ENCODE assay signal across 2 cellular contexts in genomic region chr17:76153640-76154039, GRCh38.
TF ChIP-seq lines count a peak whose summit lies in the region.

No MANE protein-coding gene starts in this region.

TF ChIP-seq in Ishikawa, 13 proteins besides CTCF, POLR2A, EP300 and RAD21:
- no peak for TF ChIP-seq CEBPB (IDR thresholded peaks at IDR 0.05)
- TF ChIP-seq EGR1 (IDR thresholded peaks at IDR 0.05) = no peak
- peak; percentile 14; the same call in 1 of the 2 replicates for TF ChIP-seq TEAD4 (IDR thresholded peaks at IDR 0.05)
- TF ChIP-seq YY1 (IDR thresholded peaks at IDR 0.05; ENCODE audit: low read depth) = 0 out of 2 replicates have a peak, but pooled peaks have one; percentile 16

TF ChIP-seq in H1, 55 proteins besides CTCF, POLR2A, EP300 and RAD21:
- TF ChIP-seq MAX (IDR thresholded peaks at IDR 0.05) (no peak), YY1 (IDR thresholded peaks at IDR 0.05; ENCODE audit: low read depth, low read length) (0 out of 2 replicates have a peak, but pooled peaks have one; percentile 33), CHD7 (IDR thresholded peaks at IDR 0.05; ENCODE audit: insufficient replicate concordance, low read length) (no peak), CTBP2 (IDR thresholded peaks at IDR 0.05; ENCODE audit: borderline replicate concordance, insufficient read depth, insufficient read length, low read length) (no peak), HDAC2 (IDR thresholded peaks at IDR 0.05; ENCODE audit: borderline replicate concordance in 1 of 2, low read depth in 2 of 2, low read length in 2 of 2) (no peak), POLR2AphosphoS5 (IDR thresholded peaks at IDR 0.05; ENCODE audit: low read depth, low read length) (no peak), SAP30 (IDR thresholded peaks at IDR 0.05; ENCODE audit: insufficient read depth, insufficient replicate concordance, low read length) (no peak), CHD1 (IDR thresholded peaks at IDR 0.05; ENCODE audit: low read depth, low read length) (no peak), RBBP5 (IDR thresholded peaks at IDR 0.05; ENCODE audit: borderline replicate concordance, low read depth, low read length) (no peak), TEAD4 (IDR thresholded peaks at IDR 0.05; ENCODE audit: low read depth, low read length) (peak; percentile 76)
